ENCODE assay signal across 9 cellular contexts in the genomic region with DNA sequence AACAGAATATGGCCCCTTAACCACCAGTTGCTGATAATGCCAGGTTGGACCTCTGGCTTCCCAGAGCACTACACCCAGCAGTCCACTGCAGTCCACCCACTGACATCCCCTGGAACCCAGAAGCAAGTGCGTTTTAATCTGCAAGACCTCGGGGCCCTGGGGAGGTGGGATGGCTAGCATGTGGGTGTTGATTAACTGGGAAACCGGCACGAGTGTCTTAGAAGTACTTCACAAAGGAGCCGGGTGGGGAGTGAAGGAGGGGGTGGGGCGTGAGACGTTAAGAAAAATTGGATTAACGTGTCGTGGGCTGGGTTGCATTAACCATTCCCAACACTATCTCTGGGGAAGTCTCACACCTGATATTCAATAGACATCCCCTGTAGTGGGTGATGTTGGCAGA. TPM values are rescaled to one million over a fixed set of nuclear protein-coding genes. Genes with fewer than 3 reads are reported as not detected.
DNase-seq lines count a peak whose midpoint lies in the region; ATAC-seq and TF ChIP-seq lines count a peak whose summit lies in the region.
"Had no signal": no experiment of that assay in that cellular context is flagged by ENCODE, and none has a peak within 500 bp of the region (broad histone marks: within the 10 kb centered on the region; RNA-seq: fewer than 3 reads in every experiment).

No MANE protein-coding gene starts in this region.

- H3K4me3 Mint-ChIP-seq in activated CD4-positive, alpha-beta T cell treated with anti-CD3 and anti-CD28 coated beads, Interleukin-2, amount 10 ng/mL, durations not matched to agents 24 days and 14 days: peak overlapping the region; percentile 78
- peak overlapping the region; percentile 71 for H3K4me3 Mint-ChIP-seq in activated CD4-positive, alpha-beta memory T cell treated with anti-CD3 and anti-CD28 coated beads for 36 hours

- TF ChIP-seq EP300 in stomach (IDR thresholded peaks at IDR 0.05): no peak

- H3K27ac ChIP-seq in stomach: peak overlapping the region in 1 of 5 donors; percentile 79

- peaks cover 0 to 54% (median 20%) of the 10 kb centered on the region in 3 donors for H3K27me3 ChIP-seq in stomach

- H3K27me3 Mint-ChIP-seq in activated CD4-positive, alpha-beta T cell treated with anti-CD3 and anti-CD28 coated beads, Interleukin-2, amount 10 ng/mL, durations not matched to agents 24 days and 14 days: peaks cover 9% of the 10 kb centered on the region
- peaks cover 7% of the 10 kb centered on the region for H3K27me3 Mint-ChIP-seq in activated CD4-positive, alpha-beta memory T cell treated with anti-CD3 and anti-CD28 coated beads for 36 hours

- no peak overlapping the region for H3K27ac Mint-ChIP-seq in activated CD4-positive, alpha-beta T cell treated with anti-CD3 and anti-CD28 coated beads, Interleukin-2, amount 10 ng/mL, durations not matched to agents 24 days and 14 days
- H3K27ac Mint-ChIP-seq in activated CD4-positive, alpha-beta memory T cell treated with anti-CD3 and anti-CD28 coated beads for 36 hours: no peak overlapping the region

- intact Hi-C loops in activated CD4-positive, alpha-beta T cell treated with anti-CD3 and anti-CD28 coated beads, Interleukin-2, amount 10 ng/mL, durations not matched to agents 24 days and 14 days (cut with micrococcal nuclease): no loop called here
- intact Hi-C loops in activated CD4-positive, alpha-beta memory T cell treated with anti-CD3 and anti-CD28 coated beads for 36 hours (cut with micrococcal nuclease): no loop called here
- intact Hi-C loops in stomach (cut with DNase I; ENCODE audit: low total_unique reads): no loop called here

- H3K36me3 Mint-ChIP-seq in activated CD4-positive, alpha-beta T cell treated with anti-CD3 and anti-CD28 coated beads, Interleukin-2, amount 10 ng/mL, durations not matched to agents 24 days and 14 days (ENCODE audit: low read depth): peaks cover 17% of the 10 kb centered on the region
- H3K36me3 Mint-ChIP-seq in activated CD4-positive, alpha-beta memory T cell treated with anti-CD3 and anti-CD28 coated beads for 36 hours: peaks cover 3% of the 10 kb centered on the region

- TF ChIP-seq POLR2A in stomach (IDR thresholded peaks at IDR 0.05): no peak

- TF ChIP-seq CTCF in foreskin fibroblast (IDR thresholded peaks at IDR 0.05; ENCODE audit: low read depth, low read length): no peak
- TF ChIP-seq CTCF in stomach (IDR thresholded peaks at IDR 0.05): no peak

- H3K36me3 ChIP-seq in stomach: peaks cover 0 to 11% (median 7%) of the 10 kb centered on the region in 4 donors

- H3K4me1 Mint-ChIP-seq in activated CD4-positive, alpha-beta T cell treated with anti-CD3 and anti-CD28 coated beads, Interleukin-2, amount 10 ng/mL, durations not matched to agents 24 days and 14 days: peaks cover 29% of the 10 kb centered on the region
- H3K4me1 Mint-ChIP-seq in activated CD4-positive, alpha-beta memory T cell treated with anti-CD3 and anti-CD28 coated beads for 36 hours (ENCODE audit: low read depth): peaks cover 25% of the 10 kb centered on the region

- no peaks in the 10 kb centered on the region for H3K9me3 ChIP-seq in stomach

- DNase-seq in activated CD4-positive, alpha-beta T cell treated with anti-CD3 and anti-CD28 coated beads, Interleukin-2, amount 10 ng/mL, durations not matched to agents 24 days and 14 days: no peak
- no peak for DNase-seq in activated CD4-positive, alpha-beta T cell treated with anti-CD3 and anti-CD28 coated beads for 1 hour
- DNase-seq in activated CD4-positive, alpha-beta memory T cell treated with anti-CD3 and anti-CD28 coated beads for 36 hours: no peak
- no peak for DNase-seq in foreskin fibroblast
- no peak for DNase-seq in stomach
- no peak for DNase-seq in central memory CD4-positive, alpha-beta T cell
- no peak for DNase-seq in Kasumi-1 (lab: John Stamatoyannopoulos, UW)
- DNase-seq: NCI-H1092 had no signal

- H3K4me3 ChIP-seq in foreskin fibroblast (ENCODE audit: low read depth in 1 of 2, low read length in 2 of 2) (peak overlapping the region; percentile 63 to 84), stomach (peak overlapping the region; percentile 59 to 85 (median 76))

- POLR2A ChIA-PET in activated CD4-positive, alpha-beta memory T cell treated with anti-CD3 and anti-CD28 coated beads for 36 hours (lab: Charles Lee): no interaction called here

- 8 to 17% (median 11%) methylated on average over 9 of the region's 9 CpGs for WGBS in stomach, 5 donors

- CTCF ChIA-PET in activated CD4-positive, alpha-beta memory T cell treated with anti-CD3 and anti-CD28 coated beads for 36 hours (lab: Charles Lee): interaction anchor here (1.5 to 2.0 kb wide), 2 partner anchors 10 to 196 kb away, joined by 6 to 7 read pairs; no protein-coding TSS in a partner anchor

- H3K4me1 ChIP-seq in stomach: peaks cover 33 to 52% (median 41%) of the 10 kb centered on the region in 4 donors

- ATAC-seq in GM19452 (IDR thresholded peaks at IDR 0.05; ENCODE audit: unreplicated experiment): no peak

- no peaks in the 10 kb centered on the region for H3K9me3 Mint-ChIP-seq in activated CD4-positive, alpha-beta T cell treated with anti-CD3 and anti-CD28 coated beads, Interleukin-2, amount 10 ng/mL, durations not matched to agents 24 days and 14 days
- no peaks in the 10 kb centered on the region for H3K9me3 Mint-ChIP-seq in activated CD4-positive, alpha-beta memory T cell treated with anti-CD3 and anti-CD28 coated beads for 36 hours

RNA-seq across cellular contexts. Expression of a gene that starts 6.1 kb away (rescaled TPM):
- 49.4 and 51.6 TPM in 2 replicates for total RNA-seq in activated CD4-positive, alpha-beta T cell treated with anti-CD3 and anti-CD28 coated beads, Interleukin-2, amount 10 ng/mL, durations not matched to agents 24 days and 14 days
- total RNA-seq in activated CD4-positive, alpha-beta memory T cell treated with anti-CD3 and anti-CD28 coated beads for 36 hours: 10 to 100 TPM; 13.1 to 13.2 TPM
- total RNA-seq in stomach: 100 to 1,000 TPM in 1 of 5 donors, 10 to 100 TPM in 1, 1 to 10 TPM in 3; 7.6 to 107 (median 9.4) TPM
- polyA plus RNA-seq in stomach: 10 to 100 TPM in 1 of 3 donors, 1 to 10 TPM in 2; 1.5 to 11.2 (median 6.2) TPM

RNA-seq across cellular contexts. Expression of a gene that starts 7.0 kb away (rescaled TPM):
- 36.5 and 37.7 TPM in 2 replicates for total RNA-seq in activated CD4-positive, alpha-beta T cell treated with anti-CD3 and anti-CD28 coated beads, Interleukin-2, amount 10 ng/mL, durations not matched to agents 24 days and 14 days
- total RNA-seq in activated CD4-positive, alpha-beta memory T cell treated with anti-CD3 and anti-CD28 coated beads for 36 hours: 10 to 100 TPM; 31.7 to 34.8 TPM
- 10 to 100 TPM in 3 of 5 donors, 1 to 10 TPM in 1, not detected in 1; 3.1 to 31.9 (median 17.3) TPM for total RNA-seq in stomach
- polyA plus RNA-seq in stomach: 10 to 100 TPM; 60.3 to 83.4 (median 66.7) TPM

RNA-seq across cellular contexts. Expression of a gene that starts 18.9 kb away (rescaled TPM):
- total RNA-seq in activated CD4-positive, alpha-beta T cell treated with anti-CD3 and anti-CD28 coated beads, Interleukin-2, amount 10 ng/mL, durations not matched to agents 24 days and 14 days: 50.8 and 55.9 TPM in 2 replicates
- 10 to 100 TPM; 29.4 to 31.1 TPM for total RNA-seq in activated CD4-positive, alpha-beta memory T cell treated with anti-CD3 and anti-CD28 coated beads for 36 hours
- total RNA-seq in stomach: 100 to 1,000 TPM in 2 of 5 donors, 10 to 100 TPM in 3; 26.1 to 188 (median 95.0) TPM
- polyA plus RNA-seq in stomach: 10 to 100 TPM; 11.6 to 27.9 (median 17.7) TPM

RNA-seq across cellular contexts. Expression of a gene that starts 23.7 kb away (rescaled TPM):
- total RNA-seq in activated CD4-positive, alpha-beta T cell treated with anti-CD3 and anti-CD28 coated beads, Interleukin-2, amount 10 ng/mL, durations not matched to agents 24 days and 14 days: 1.1 and 1.2 TPM in 2 replicates
- total RNA-seq in activated CD4-positive, alpha-beta memory T cell treated with anti-CD3 and anti-CD28 coated beads for 36 hours: under 1 TPM; 0.17 to 0.21 TPM
- under 1 TPM in 2 of 5 donors, not detected in 3; 0.58 to 0.92 TPM for total RNA-seq in stomach
- under 1 TPM in 2 of 3 donors, not detected in 1; 0.50 to 0.85 TPM for polyA plus RNA-seq in stomach
